11 cellular contexts compared by ENCODE assay signal in the genomic region with DNA sequence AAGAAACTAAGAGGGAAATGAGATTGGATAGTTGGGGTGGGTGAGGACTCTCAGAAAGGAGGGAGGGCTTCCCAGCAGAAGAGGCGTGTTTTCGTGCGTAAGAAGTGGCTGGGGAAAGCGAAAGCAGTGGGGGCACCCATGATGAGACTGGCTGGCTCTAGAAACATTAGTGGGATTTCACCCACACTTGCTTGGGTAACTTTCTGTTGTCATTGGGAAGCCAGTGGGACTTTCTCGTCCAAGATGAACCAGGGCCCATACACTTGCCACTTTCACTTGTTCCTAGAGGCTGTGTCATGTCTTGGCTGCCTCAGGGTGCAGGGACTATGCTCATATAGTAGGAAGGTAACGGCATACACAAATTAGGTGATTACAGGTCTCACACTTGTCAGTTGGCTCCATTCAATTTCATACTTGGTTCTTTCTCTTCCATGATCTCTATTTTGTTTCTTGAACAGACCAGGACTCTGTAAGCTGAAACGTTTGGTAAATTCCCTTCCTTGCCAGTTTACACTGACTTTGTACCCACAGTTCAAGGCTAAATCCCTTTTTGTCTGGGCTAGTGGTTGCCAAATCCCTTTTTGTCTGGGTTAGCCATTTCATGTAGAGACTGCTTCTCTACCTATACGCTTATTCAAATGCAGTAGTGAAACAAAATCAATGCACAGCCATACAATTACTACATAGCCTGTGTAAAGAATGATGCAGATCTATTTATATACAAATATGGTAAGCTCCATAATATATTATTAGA. TPM values are rescaled to one million over a fixed set of nuclear protein-coding genes. Genes with fewer than 3 reads are reported as not detected.
DNase-seq lines count a peak whose midpoint lies in the region; ATAC-seq and TF ChIP-seq lines count a peak whose summit lies in the region.
"Had no signal": no experiment of that assay in that cellular context is flagged by ENCODE, and none has a peak within 500 bp of the region (broad histone marks: within the 10 kb centered on the region; RNA-seq: fewer than 3 reads in every experiment).

No MANE protein-coding gene starts in this region.

- DNase-seq in GM10248 (ENCODE audit: extremely low spot score) (peak; percentile 52), mesothelial cell of epicardium (ENCODE audit: low spot score in 2 of 2, unreplicated experiment in 2 of 2) (no peak), GM03348 (ENCODE audit: low spot score) (no peak), NCI-H2227 (lab: John Stamatoyannopoulos, UW; ENCODE audit: unreplicated experiment) (no peak)
- DNase-seq in activated CD4-positive, alpha-beta memory T cell treated with anti-CD3 and anti-CD28 coated beads, Interleukin-2, amount 10 ng/mL, durations not matched to agents 7 days and 5 days, result peak; percentile 59
- peak in 1 of 9 donors; percentile 35 for DNase-seq in naive thymus-derived CD4-positive, alpha-beta T cell

- no peak overlapping the region for H3K27ac ChIP-seq in naive thymus-derived CD4-positive, alpha-beta T cell (ENCODE audit: low read depth, low read length)

- peaks cover 0 to 4% of the 10 kb centered on the region in 2 donors for H3K4me1 ChIP-seq in naive thymus-derived CD4-positive, alpha-beta T cell (ENCODE audit: control insufficient read depth in 2 of 2, insufficient read depth in 2 of 2, low read length in 2 of 2)

- intact Hi-C loops in naive thymus-derived CD4-positive, alpha-beta T cell (cut with micrococcal nuclease), result loop anchor here in 1 of 2 donors (2.0 kb wide), 1 partner anchor 35 kb away; no protein-coding TSS in a partner anchor

- no peaks in the 10 kb centered on the region for H3K9me3 ChIP-seq in naive thymus-derived CD4-positive, alpha-beta T cell (ENCODE audit: control insufficient read depth in 2 of 3, low read length in 3 of 3)

- H3K4me3 Mint-ChIP-seq in activated CD4-positive, alpha-beta memory T cell treated with anti-CD3 and anti-CD28 coated beads, Interleukin-2, amount 10 ng/mL, durations not matched to agents 7 days and 5 days, result peak overlapping the region; percentile 66
- H3K4me3 Mint-ChIP-seq in naive thymus-derived CD4-positive, alpha-beta T cell, result peak overlapping the region in 6 of 10 donors; percentile 12 to 58 (median 38)
- no peak overlapping the region for H3K4me3 Mint-ChIP-seq in mesothelial cell of epicardium

- CTCF ChIA-PET in GM10248 (lab: Yijun Ruan, JAX), result interaction anchor here (1.3 kb wide), 1 partner anchor 14 kb away, joined by 4 read pairs; no protein-coding TSS in a partner anchor
- CTCF ChIA-PET in activated CD4-positive, alpha-beta memory T cell treated with anti-CD3 and anti-CD28 coated beads, Interleukin-2, amount 10 ng/mL, durations not matched to agents 7 days and 5 days (lab: Charles Lee), result no interaction called here
- CTCF ChIA-PET in naive thymus-derived CD4-positive, alpha-beta T cell (lab: Charles Lee), result interaction anchor here (0.6 kb wide), 2 partner anchors 28 to 58 kb away, joined by 3 read pairs; no protein-coding TSS in a partner anchor

- no peaks in the 10 kb centered on the region for H3K36me3 ChIP-seq in naive thymus-derived CD4-positive, alpha-beta T cell (ENCODE audit: control insufficient read depth in 2 of 3, insufficient read depth in 3 of 3, low read length in 3 of 3)

- peak overlapping the region; percentile 14 for H3K4me3 ChIP-seq in naive thymus-derived CD4-positive, alpha-beta T cell (ENCODE audit: low read length)

- peaks cover 38% of the 10 kb centered on the region for H3K4me1 Mint-ChIP-seq in activated CD4-positive, alpha-beta memory T cell treated with anti-CD3 and anti-CD28 coated beads, Interleukin-2, amount 10 ng/mL, durations not matched to agents 7 days and 5 days
- peaks cover 11 to 29% (median 22%) of the 10 kb centered on the region in 7 donors for H3K4me1 Mint-ChIP-seq in naive thymus-derived CD4-positive, alpha-beta T cell
- H3K4me1 Mint-ChIP-seq in mesothelial cell of epicardium, result peaks cover 4% of the 10 kb centered on the region

- POLR2A ChIA-PET in GM10248 (lab: Yijun Ruan, JAX), result no interaction called here
- POLR2A ChIA-PET in activated CD4-positive, alpha-beta memory T cell treated with anti-CD3 and anti-CD28 coated beads, Interleukin-2, amount 10 ng/mL, durations not matched to agents 7 days and 5 days (lab: Charles Lee), result interaction anchor here (2.4 to 3.8 kb wide), 2 partner anchors 29 to 50 kb away, joined by 10 to 11 read pairs; a partner anchor contains a TSS
- POLR2A ChIA-PET in naive thymus-derived CD4-positive, alpha-beta T cell (lab: Charles Lee), result interaction anchor here (1.0 to 1.1 kb wide), 2 partner anchors 11 to 35 kb away, joined by 3 read pairs; no protein-coding TSS in a partner anchor

- no peak for TF ChIP-seq CTCF in GM10248 (IDR thresholded peaks at IDR 0.05; ENCODE audit: control extremely low read depth, extremely low read depth, low read depth, missing control alignments)
- TF ChIP-seq CTCF in mesothelial cell of epicardium (IDR thresholded peaks at IDR 0.05; ENCODE audit: unreplicated experiment), result no peak

- no peaks in the 10 kb centered on the region for H3K36me3 Mint-ChIP-seq in activated CD4-positive, alpha-beta memory T cell treated with anti-CD3 and anti-CD28 coated beads, Interleukin-2, amount 10 ng/mL, durations not matched to agents 7 days and 5 days (ENCODE audit: low read depth)
- H3K36me3 Mint-ChIP-seq in naive thymus-derived CD4-positive, alpha-beta T cell, result peaks cover 0 to 1% (median 0%) of the 10 kb centered on the region in 5 donors
- H3K36me3 Mint-ChIP-seq in mesothelial cell of epicardium, result no peaks in the 10 kb centered on the region

- H3K27ac Mint-ChIP-seq in activated CD4-positive, alpha-beta memory T cell treated with anti-CD3 and anti-CD28 coated beads, Interleukin-2, amount 10 ng/mL, durations not matched to agents 7 days and 5 days, result peak overlapping the region; percentile 64
- H3K27ac Mint-ChIP-seq in naive thymus-derived CD4-positive, alpha-beta T cell, result peak overlapping the region in 8 of 9 donors; percentile 29 to 81 (median 61)
- no peak overlapping the region for H3K27ac Mint-ChIP-seq in mesothelial cell of epicardium

- H3K9me3 Mint-ChIP-seq in activated CD4-positive, alpha-beta memory T cell treated with anti-CD3 and anti-CD28 coated beads, Interleukin-2, amount 10 ng/mL, durations not matched to agents 7 days and 5 days, result no peaks in the 10 kb centered on the region
- peaks cover 0 to 5% (median 0%) of the 10 kb centered on the region in 11 donors for H3K9me3 Mint-ChIP-seq in naive thymus-derived CD4-positive, alpha-beta T cell
- no peaks in the 10 kb centered on the region for H3K9me3 Mint-ChIP-seq in mesothelial cell of epicardium

- no peaks in the 10 kb centered on the region for H3K27me3 Mint-ChIP-seq in activated CD4-positive, alpha-beta memory T cell treated with anti-CD3 and anti-CD28 coated beads, Interleukin-2, amount 10 ng/mL, durations not matched to agents 7 days and 5 days
- no peaks in the 10 kb centered on the region for H3K27me3 Mint-ChIP-seq in naive thymus-derived CD4-positive, alpha-beta T cell
- no peaks in the 10 kb centered on the region for H3K27me3 Mint-ChIP-seq in mesothelial cell of epicardium (ENCODE audit: low read depth)

- H3K27me3 ChIP-seq in naive thymus-derived CD4-positive, alpha-beta T cell (ENCODE audit: control insufficient read depth in 2 of 2, insufficient read depth in 2 of 2, low read length in 2 of 2), result no peaks in the 10 kb centered on the region

- ATAC-seq in HG02642 (IDR thresholded peaks at IDR 0.05; ENCODE audit: poor library complexity, unreplicated experiment) (peak; percentile 54), HG03025 (IDR thresholded peaks at IDR 0.05; ENCODE audit: low FRiP score, unreplicated experiment) (no peak)
- ATAC-seq in naive thymus-derived CD4-positive, alpha-beta T cell, result peak; percentile 77

RNA-seq across cellular contexts. Expression of a gene that starts 42.0 kb away (rescaled TPM):
- total RNA-seq in activated CD4-positive, alpha-beta memory T cell treated with anti-CD3 and anti-CD28 coated beads, Interleukin-2, amount 10 ng/mL, durations not matched to agents 7 days and 5 days, result under 1 TPM; 0.83 to 0.86 TPM
- 1 to 10 TPM in 4 of 5 experiments, under 1 TPM in 1; 0.41 to 2.9 (median 2.1) TPM for total RNA-seq in naive thymus-derived CD4-positive, alpha-beta T cell
- 1 to 10 TPM in 1 of 2 donors, under 1 TPM in 1; 0.60 to 1.1 TPM for polyA plus RNA-seq in naive thymus-derived CD4-positive, alpha-beta T cell
- total RNA-seq in mesothelial cell of epicardium, result not detected in 3 replicates
- total RNA-seq: SK-MEL-5, temporal lobe had no signal
- polyA plus RNA-seq: BJ had no signal

RNA-seq across cellular contexts. Expression of a gene that starts 50.7 kb away (rescaled TPM):
- total RNA-seq in activated CD4-positive, alpha-beta memory T cell treated with anti-CD3 and anti-CD28 coated beads, Interleukin-2, amount 10 ng/mL, durations not matched to agents 7 days and 5 days, result 100 to 1,000 TPM; 154 to 155 TPM
- total RNA-seq in naive thymus-derived CD4-positive, alpha-beta T cell, result 100 to 1,000 TPM; 154 to 346 (median 272) TPM
- polyA plus RNA-seq in naive thymus-derived CD4-positive, alpha-beta T cell, result 100 to 1,000 TPM; 118 to 142 TPM
- total RNA-seq in mesothelial cell of epicardium, result 189 to 194 TPM (median 191 TPM) in 3 replicates

Comparison
In these comparisons a context has a peak if more than half of its experiments do, and no peak if none do; other contexts are left out.
1. DNase-seq: peak in GM10248 (single experiment) and activated CD4-positive, alpha-beta memory T cell treated with anti-CD3 and anti-CD28 coated beads, Interleukin-2, amount 10 ng/mL, durations not matched to agents 7 days and 5 days (single experiment); none in mesothelial cell of epicardium (0 of 2), GM03348 (single experiment) and NCI-H2227 (single experiment).